Comparison of ENCODE assay signal across 8 cellular contexts in genomic region chr12:51341259-51342007, GRCh38. TPM values are rescaled to one million over a fixed set of nuclear protein-coding genes. Genes with fewer than 3 reads are reported as not detected.
A peak's percentile ranks its signal among the peaks of the same experiment; 100 is the strongest.
DNase-seq lines count a peak whose midpoint lies in the region; ATAC-seq and TF ChIP-seq lines count a peak whose summit lies in the region.

No MANE protein-coding gene starts in this region.

- WGBS in sigmoid colon, 2 donors, result 12 to 35% methylated on average over 9 of the region's 9 CpGs

- peak overlapping the region in 1 of 2 donors; percentile 40 for H3K4me3 ChIP-seq in ascending aorta
- H3K4me3 ChIP-seq in sigmoid colon, result peak overlapping the region in 1 of 4 donors; percentile 20

- H3K36me3 ChIP-seq in ascending aorta (no peaks in the 10 kb centered on the region), sigmoid colon (no peaks in the 10 kb centered on the region)

- H3K27ac ChIP-seq in ascending aorta (no peak overlapping the region), sigmoid colon (no peak overlapping the region)

- intact Hi-C loops in ascending aorta (cut with DNase I) (loop anchor here (2.0 to 5.0 kb wide), 2 partner anchors 73 to 294 kb away; partner anchors contain the start of gene LETMD1), sigmoid colon (cut with DNase I) (loop anchor here (1.0 kb wide), 1 partner anchor 294 kb away; no protein-coding TSS in a partner anchor)

- H3K27me3 ChIP-seq in ascending aorta, result no peaks in the 10 kb centered on the region
- H3K27me3 ChIP-seq in sigmoid colon, result no peaks in the 10 kb centered on the region

- no peak for TF ChIP-seq EP300 in sigmoid colon (IDR thresholded peaks at IDR 0.05)

- TF ChIP-seq CTCF in ascending aorta (IDR thresholded peaks at IDR 0.05) (peak; percentile 91 to 94 (median 93)), sigmoid colon (IDR thresholded peaks at IDR 0.05) (peak; percentile 89 to 98 (median 94))

- DNase-seq in NCI-H524 (lab: John Stamatoyannopoulos, UW), result peak; percentile 27 to 60
- DNase-seq in NCI-H524 treated with DMSO at 0.1 percent for 48 hours (lab: John Stamatoyannopoulos, UW), result no peak
- DNase-seq in NCI-H1417 (lab: John Stamatoyannopoulos, UW), result peak; percentile 58 to 87 (median 82)
- DNase-seq in T-helper 2 cell, result peak in 4 of 5 experiments; percentile 46 to 76 (median 54)
- DNase-seq in ascending aorta (ENCODE audit: low spot score in 2 of 2), result peak in 1 of 2 donors; percentile 82
- DNase-seq in hepatic stellate cell (ENCODE audit: low spot score), result peak; percentile 72
- DNase-seq in sigmoid colon, result peak; percentile 81

- H3K4me1 ChIP-seq in ascending aorta (no peaks in the 10 kb centered on the region), sigmoid colon (peaks cover 0 to 6% (median 0%) of the 10 kb centered on the region in 4 donors)

- ATAC-seq in GM19467 (IDR thresholded peaks at IDR 0.05; ENCODE audit: unreplicated experiment), result no peak

- no peak for TF ChIP-seq POLR2A in sigmoid colon (IDR thresholded peaks at IDR 0.05)

- H3K9me3 ChIP-seq in ascending aorta (no peaks in the 10 kb centered on the region), sigmoid colon (no peaks in the 10 kb centered on the region)

RNA-seq across cellular contexts. Expression of gene CELA1, which starts 5.0 kb away (rescaled TPM):
- total RNA-seq in ascending aorta, result not detected
- total RNA-seq in sigmoid colon, result not detected
- polyA plus RNA-seq in sigmoid colon, result not detected

RNA-seq across cellular contexts. Expression of gene BIN2, which starts 17.5 kb away (rescaled TPM):
- 4.2 TPM for total RNA-seq in ascending aorta
- 1 to 10 TPM; 2.3 to 4.2 (median 2.9) TPM for total RNA-seq in sigmoid colon
- 10 to 100 TPM in 2 of 3 donors, 1 to 10 TPM in 1; 7.4 to 21.2 (median 10.8) TPM for polyA plus RNA-seq in sigmoid colon

RNA-seq across cellular contexts. Expression of gene GALNT6, which starts 49.8 kb away (rescaled TPM):
- total RNA-seq in ascending aorta (67.2 TPM), sigmoid colon (1 to 10 TPM; 1.6 to 7.6 (median 4.6) TPM)
- 10 to 100 TPM in 1 of 3 donors, 1 to 10 TPM in 2; 3.7 to 10.6 (median 7.2) TPM for polyA plus RNA-seq in sigmoid colon
